Comparison of ENCODE assay signal across 9 cellular contexts in genomic region chr11:81869337-81870065, GRCh38.
A peak's percentile ranks its signal among the peaks of the same experiment; 100 is the strongest.
DNase-seq lines count a peak whose midpoint lies in the region; ATAC-seq and TF ChIP-seq lines count a peak whose summit lies in the region.
"Had no signal": no experiment of that assay in that cellular context is flagged by ENCODE, and none has a peak within 500 bp of the region (broad histone marks: within the 10 kb centered on the region; RNA-seq: fewer than 3 reads in every experiment).

No MANE protein-coding gene starts in this region.

- no peaks in the 10 kb centered on the region for H3K9me3 ChIP-seq in fibroblast of lung (ENCODE audit: control insufficient read depth, insufficient read depth, low read depth, low read length)

- DNase-seq in SIG-M5 treated with dmso at 0.1 percent for 504 hours (lab: John Stamatoyannopoulos, UW; ENCODE audit: unreplicated experiment) (peak; percentile 5), SIG-M5 (lab: John Stamatoyannopoulos, UW) (no peak), fibroblast of lung (ENCODE audit: low read depth in 2 of 2) (peak; percentile 2 to 20), nephron progenitor cell (no peak), type B pancreatic cell (ENCODE audit: extremely low spot score, unreplicated experiment) (no peak)
- peak; percentile 62 to 69 for DNase-seq in activated CD4-positive, alpha-beta T cell treated with anti-CD3 and anti-CD28 coated beads for 24 hours (ENCODE audit: low read depth in 2 of 2)

- H2AFZ ChIP-seq in fibroblast of lung (ENCODE audit: low read length), result no peak overlapping the region

- H3K27ac ChIP-seq in fibroblast of lung (ENCODE audit: insufficient read depth, low read length), result no peak overlapping the region

- H3K36me3 Mint-ChIP-seq in stimulated activated naive CD8-positive, alpha-beta T cell treated with anti-CD3 and anti-CD28 coated beads, Interleukin-15, Interleukin-2, amounts not matched to agents 100 ng/mL and 50 ng/mL, for 24 hours (ENCODE audit: low read depth), result peaks cover 4% of the 10 kb centered on the region
- H3K36me3 Mint-ChIP-seq in nephron progenitor cell (ENCODE audit: low read depth), result no peaks in the 10 kb centered on the region
- H3K36me3 Mint-ChIP-seq in type B pancreatic cell, result no peaks in the 10 kb centered on the region

- H3K9ac ChIP-seq in fibroblast of lung (ENCODE audit: insufficient read depth, low read length), result no peak overlapping the region

- H3K27me3 ChIP-seq in fibroblast of lung (ENCODE audit: control insufficient read depth, insufficient read depth, low read length), result no peaks in the 10 kb centered on the region

- H3K4me2 ChIP-seq in fibroblast of lung (ENCODE audit: extremely low read depth, insufficient read depth, low read length), result no peak overlapping the region

- peak overlapping the region; percentile 96 for H3K27ac Mint-ChIP-seq in stimulated activated naive CD8-positive, alpha-beta T cell treated with anti-CD3 and anti-CD28 coated beads, Interleukin-15, Interleukin-2, amounts not matched to agents 100 ng/mL and 50 ng/mL, for 24 hours
- H3K27ac Mint-ChIP-seq in nephron progenitor cell, result no peak overlapping the region
- H3K27ac Mint-ChIP-seq in type B pancreatic cell, result no peak overlapping the region

- ATAC-seq in HG03469 (IDR thresholded peaks at IDR 0.05; ENCODE audit: unreplicated experiment), result peak; percentile 92

- peaks cover 4% of the 10 kb centered on the region for H3K27me3 Mint-ChIP-seq in stimulated activated naive CD8-positive, alpha-beta T cell treated with anti-CD3 and anti-CD28 coated beads, Interleukin-15, Interleukin-2, amounts not matched to agents 100 ng/mL and 50 ng/mL, for 24 hours
- H3K27me3 Mint-ChIP-seq in nephron progenitor cell (ENCODE audit: low read depth, poor library complexity) (no peaks in the 10 kb centered on the region), type B pancreatic cell (peaks cover 4% of the 10 kb centered on the region)

- peak overlapping the region; percentile 79 for H3K4me3 Mint-ChIP-seq in stimulated activated naive CD8-positive, alpha-beta T cell treated with anti-CD3 and anti-CD28 coated beads, Interleukin-15, Interleukin-2, amounts not matched to agents 100 ng/mL and 50 ng/mL, for 24 hours
- no peak overlapping the region for H3K4me3 Mint-ChIP-seq in nephron progenitor cell
- no peak overlapping the region for H3K4me3 Mint-ChIP-seq in type B pancreatic cell

- peaks cover 48% of the 10 kb centered on the region for H3K4me1 Mint-ChIP-seq in stimulated activated naive CD8-positive, alpha-beta T cell treated with anti-CD3 and anti-CD28 coated beads, Interleukin-15, Interleukin-2, amounts not matched to agents 100 ng/mL and 50 ng/mL, for 24 hours (ENCODE audit: low read depth)
- H3K4me1 Mint-ChIP-seq in nephron progenitor cell (peaks cover 14% of the 10 kb centered on the region), type B pancreatic cell (ENCODE audit: unreplicated experiment) (peaks cover 5% of the 10 kb centered on the region)

- no peaks in the 10 kb centered on the region for H4K20me1 ChIP-seq in fibroblast of lung (ENCODE audit: control insufficient read depth, extremely low read depth, insufficient read depth, low read length)

- no peaks in the 10 kb centered on the region for H3K36me3 ChIP-seq in fibroblast of lung (ENCODE audit: control insufficient read depth, insufficient read depth, low read length)

- TF ChIP-seq CTCF in fibroblast of lung (conservative IDR thresholded peaks at IDR 0.05 in 1 of 2, IDR thresholded peaks at IDR 0.05 in 1 of 2; ENCODE audit: low read depth in 1 of 2, low read length in 2 of 2) (no peak), nephron progenitor cell (IDR thresholded peaks at IDR 0.05) (no peak), type B pancreatic cell (conservative IDR thresholded peaks at IDR 0.05) (no peak)

- H3K4me1 ChIP-seq in fibroblast of lung (ENCODE audit: control insufficient read depth, extremely low read depth, insufficient read depth, low read length), result no peaks in the 10 kb centered on the region

- H3K79me2 ChIP-seq in fibroblast of lung (ENCODE audit: control insufficient read depth, insufficient read depth, low read length), result no peaks in the 10 kb centered on the region

- no peak overlapping the region for H3K4me3 ChIP-seq in fibroblast of lung (replicated peaks in 1 of 4; ENCODE audit: control extremely low read depth in 1 of 4, insufficient read depth in 1 of 4, low read depth in 3 of 4, low read length in 4 of 4)
- H3K4me3 ChIP-seq: skin epidermis had no signal

- peaks cover 4% of the 10 kb centered on the region for H3K9me3 Mint-ChIP-seq in stimulated activated naive CD8-positive, alpha-beta T cell treated with anti-CD3 and anti-CD28 coated beads, Interleukin-15, Interleukin-2, amounts not matched to agents 100 ng/mL and 50 ng/mL, for 24 hours
- H3K9me3 Mint-ChIP-seq in nephron progenitor cell (no peaks in the 10 kb centered on the region), type B pancreatic cell (peaks cover 4% of the 10 kb centered on the region)

Comparison
In these comparisons a context has a peak if more than half of its experiments do, and no peak if none do; other contexts are left out.
1. DNase-seq: peak in SIG-M5 treated with dmso at 0.1 percent for 504 hours (single experiment), activated CD4-positive, alpha-beta T cell treated with anti-CD3 and anti-CD28 coated beads for 24 hours (2 of 2) and fibroblast of lung (2 of 2); none in SIG-M5 (single experiment), nephron progenitor cell (single experiment) and type B pancreatic cell (single experiment).